ENCODE assay signal across 9 cellular contexts in the genomic region with DNA sequence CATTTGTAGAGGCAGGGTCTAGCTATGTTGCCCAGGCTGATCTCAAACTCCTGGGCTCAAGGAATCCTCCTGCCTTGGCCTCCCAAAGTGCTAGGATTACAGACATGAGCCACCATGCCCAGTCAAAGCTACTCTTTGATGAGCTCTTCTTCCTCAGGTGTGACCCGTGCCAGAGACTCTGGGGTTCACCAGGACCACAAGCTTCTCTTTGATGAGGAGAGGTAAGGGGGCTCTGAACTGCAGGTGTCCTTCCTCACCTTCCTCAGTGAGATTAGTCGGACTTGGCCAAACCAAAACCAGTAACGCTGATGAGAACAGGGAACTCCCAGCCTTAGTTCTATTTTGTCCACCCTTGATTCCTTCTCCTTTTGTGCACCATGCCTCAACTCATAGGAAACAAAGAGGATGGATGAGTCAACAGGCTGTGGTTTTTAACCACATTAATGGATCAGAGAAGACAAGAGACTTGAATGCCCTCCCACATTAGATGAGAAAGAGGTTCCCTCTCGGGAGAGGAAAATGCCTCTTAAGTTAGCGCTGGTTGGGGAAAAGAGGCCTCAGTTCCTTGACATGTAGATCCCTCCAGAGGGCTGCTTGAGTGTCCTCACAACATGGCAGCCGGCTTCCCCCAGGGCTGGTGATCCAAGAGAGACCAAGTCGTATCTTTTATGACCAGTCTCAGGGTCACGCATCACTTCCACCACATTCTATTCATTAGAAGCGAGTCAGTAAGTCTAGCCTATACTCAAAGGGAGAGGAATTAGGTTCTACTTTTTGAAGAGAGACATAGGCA.
DNase-seq lines count a peak whose midpoint lies in the region; ATAC-seq and TF ChIP-seq lines count a peak whose summit lies in the region.
"Had no signal": no experiment of that assay in that cellular context is flagged by ENCODE, and none has a peak within 500 bp of the region (broad histone marks: within the 10 kb centered on the region; RNA-seq: fewer than 3 reads in every experiment).

No MANE protein-coding gene starts in this region.

- no peak overlapping the region for H3K4me3 ChIP-seq in choroid plexus epithelial cell (ENCODE audit: low read depth, low read length)

- TF ChIP-seq CTCF in choroid plexus epithelial cell (conservative IDR thresholded peaks at IDR 0.05; ENCODE audit: low read depth, low read length) = no peak

- ATAC-seq in activated CD4-positive, CD25-positive, alpha-beta regulatory T cell treated with anti-CD3 and anti-CD28 coated beads, Interleukin-2, amount 50 U/mL, for 24 hours = peak; percentile 61 to 67
- ATAC-seq in GM21381 (IDR thresholded peaks at IDR 0.05; ENCODE audit: unreplicated experiment) (no peak), GM19328 (IDR thresholded peaks at IDR 0.05; ENCODE audit: unreplicated experiment) (no peak)

- DNase-seq in activated CD4-positive, CD25-positive, alpha-beta regulatory T cell treated with anti-CD3 and anti-CD28 coated beads, Interleukin-2, amount 50 U/mL, for 72 hours = no peak
- DNase-seq in SIG-M5 treated with dmso at 0.1 percent for 504 hours (lab: John Stamatoyannopoulos, UW; ENCODE audit: unreplicated experiment) = peak; percentile 91
- DNase-seq in choroid plexus epithelial cell (ENCODE audit: low read depth) = peak; percentile 82
- peak; percentile 27 for DNase-seq in stimulated activated CD4-positive, alpha-beta T cell treated with anti-CD3 and anti-CD28 coated beads, Interleukin-4, amount 100 ng/mL, for 1 hour
- no peak for DNase-seq in NCI-H2227 treated with DMSO at 0.1 percent for 48 hours (lab: John Stamatoyannopoulos, UW)
- DNase-seq: NCI-H146 had no signal

Comparison
In these comparisons a context has a peak if more than half of its experiments do, and no peak if none do; other contexts are left out.
1. ATAC-seq: peak in activated CD4-positive, CD25-positive, alpha-beta regulatory T cell treated with anti-CD3 and anti-CD28 coated beads, Interleukin-2, amount 50 U/mL, for 24 hours (2 of 2); none in GM21381 (single experiment) and GM19328 (single experiment).
2. DNase-seq: peak in SIG-M5 treated with dmso at 0.1 percent for 504 hours (single experiment), choroid plexus epithelial cell (single experiment) and stimulated activated CD4-positive, alpha-beta T cell treated with anti-CD3 and anti-CD28 coated beads, Interleukin-4, amount 100 ng/mL, for 1 hour (single experiment); none in activated CD4-positive, CD25-positive, alpha-beta regulatory T cell treated with anti-CD3 and anti-CD28 coated beads, Interleukin-2, amount 50 U/mL, for 72 hours (single experiment) and NCI-H2227 treated with DMSO at 0.1 percent for 48 hours (single experiment).